In the genomic region with DNA sequence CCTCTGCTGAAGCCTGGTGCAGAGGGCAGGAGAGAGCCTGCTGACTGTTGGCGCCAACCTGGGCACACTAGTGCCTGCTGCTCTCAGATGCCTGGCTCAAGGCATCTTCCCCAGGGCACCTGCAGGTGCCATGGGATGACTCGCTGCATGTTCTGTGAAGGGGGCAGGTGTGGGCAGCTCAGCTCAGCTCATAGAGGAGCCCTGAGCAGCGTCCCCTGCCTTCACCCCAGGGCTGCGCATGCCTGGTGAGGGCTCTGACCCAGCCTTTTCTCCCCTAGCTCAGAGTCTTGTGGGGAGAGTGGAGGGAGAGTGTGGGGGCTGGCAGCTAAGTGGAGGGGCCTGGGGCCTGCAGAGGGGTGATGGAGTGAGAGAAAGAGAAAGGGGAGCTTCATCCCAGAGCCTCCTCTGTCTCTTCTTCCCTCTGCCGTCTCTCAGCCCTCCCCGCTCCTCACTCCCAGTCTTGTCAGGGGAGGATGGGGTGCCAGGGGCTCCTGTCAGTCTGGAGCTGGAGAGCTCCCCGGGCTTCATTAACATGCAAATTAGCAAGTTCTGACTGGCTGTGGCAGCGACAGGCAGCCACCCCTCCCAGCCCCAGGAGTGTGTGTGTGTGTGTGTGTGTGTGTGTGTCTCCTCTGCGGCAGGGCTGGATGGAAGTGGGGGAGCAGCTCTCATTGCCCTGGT, we compare ENCODE assay signal across 12 cellular contexts. TPM values are rescaled to one million over a fixed set of nuclear protein-coding genes. Genes with fewer than 3 reads are reported as not detected.
DNase-seq lines count a peak whose midpoint lies in the region; ATAC-seq and TF ChIP-seq lines count a peak whose summit lies in the region.
"Had no signal": no experiment of that assay in that cellular context is flagged by ENCODE, and none has a peak within 500 bp of the region (broad histone marks: within the 10 kb centered on the region; RNA-seq: fewer than 3 reads in every experiment).

No MANE protein-coding gene starts in this region.

- H3K36me3 Mint-ChIP-seq in brain (no peaks in the 10 kb centered on the region), naive B cell (no peaks in the 10 kb centered on the region)

- H3K27me3 Mint-ChIP-seq in brain (peaks cover 6% of the 10 kb centered on the region), naive B cell (peaks cover 5 to 32% (median 28%) of the 10 kb centered on the region in 3 donors)

- peaks cover 0 to 5% (median 2%) of the 10 kb centered on the region in 5 experiments for H3K9me3 Mint-ChIP-seq in brain
- peaks cover 0 to 4% (median 1%) of the 10 kb centered on the region in 7 donors for H3K9me3 Mint-ChIP-seq in naive B cell

- in situ Hi-C loops in G401 (cut with HindIII; ENCODE audit: low sequenced_read_pairs): no loop called here

- peak; percentile 40 for DNase-seq in G401 (ENCODE audit: low spot score)
- DNase-seq in NCI-H2107 (lab: John Stamatoyannopoulos, UW): peak; percentile 68
- DNase-seq in naive B cell: no peak
- no peak for DNase-seq in H4 (ENCODE audit: low spot score)
- DNase-seq in NCI-H226: no peak
- no peak for DNase-seq in SW 1271 (lab: John Stamatoyannopoulos, UW)
- DNase-seq: activated gamma-delta T cell, T-helper 17 cell had no signal

- H3K27ac Mint-ChIP-seq in brain: peak overlapping the region; percentile 85 to 97 (median 93)
- peak overlapping the region in 2 of 6 donors; percentile 36 to 69 for H3K27ac Mint-ChIP-seq in naive B cell
- H3K27ac Mint-ChIP-seq: T-helper 17 cell had no signal

- H3K4me3 Mint-ChIP-seq in brain: peak overlapping the region in 4 of 5 experiments; percentile 6 to 72 (median 61)
- no peak overlapping the region for H3K4me3 Mint-ChIP-seq in naive B cell
- H3K4me3 Mint-ChIP-seq: T-helper 17 cell had no signal

- TF ChIP-seq CTCF in brain (conservative IDR thresholded peaks at IDR 0.05): no peak

- peak; percentile 12 to 16 for ATAC-seq in naive B cell (ENCODE audit: low read depth in 2 of 2)
- no peak for ATAC-seq in GM21423 (IDR thresholded peaks at IDR 0.05; ENCODE audit: unreplicated experiment)
- ATAC-seq: T-helper 17 cell had no signal

- H3K4me1 Mint-ChIP-seq in brain: peaks cover 100% of the 10 kb centered on the region
- peaks cover 2 to 40% (median 5%) of the 10 kb centered on the region in 3 donors for H3K4me1 Mint-ChIP-seq in naive B cell

RNA-seq across cellular contexts. Expression of a gene that starts 33.8 kb away (rescaled TPM):
- 0.51 and 1.5 TPM in 2 replicates for total RNA-seq in G401 (2014; rRNA removed; shearing (Covaris generic))
- polyA plus RNA-seq in brain (ENCODE audit: insufficient read depth, low read depth, low replicate concordance): 8.1 TPM
- under 1 TPM in 1 of 6 donors, not detected in 5; 0.21 TPM for polyA plus RNA-seq in naive B cell (ENCODE audit: low read depth in 6 of 6)
- total RNA-seq in H4 (2014; rRNA removed; shearing (Covaris generic)): 0.35 and 0.45 TPM in 2 replicates
- total RNA-seq: osteoblast had no signal
- polyA plus RNA-seq: fibroblast of lung had no signal

Comparison
In these comparisons a context has a peak if more than half of its experiments do, and no peak if none do; other contexts are left out.
1. DNase-seq: peak in G401 (single experiment) and NCI-H2107 (single experiment); none in naive B cell (single experiment), H4 (single experiment), NCI-H226 (single experiment) and SW 1271 (0 of 2).
2. H3K4me3 Mint-ChIP-seq: peak in brain (4 of 5); none in naive B cell (0 of 8).